In genomic region chr16:49431040-49431439, GRCh38 we compare ENCODE assay signal across 22 cellular contexts. TPM values are rescaled to one million over a fixed set of nuclear protein-coding genes. Genes with fewer than 3 reads are reported as not detected.
"Had no signal": no experiment of that assay in that cellular context is flagged by ENCODE, and none has a peak within 500 bp of the region (broad histone marks: within the 10 kb centered on the region; RNA-seq: fewer than 3 reads in every experiment).

No MANE protein-coding gene starts in this region.

- H3K9me3 ChIP-seq: SK-N-SH had no signal

- H3K9ac ChIP-seq: SK-N-SH had no signal

- DNase-seq: KBM-7, MV-4-11, NCI-H1048, NCI-H1105, NCI-H1417, NCI-H1436 treated with DMSO at 0.1 percent for 48 hours, NCI-H1694, NCI-H187 treated with DMSO at 0.1 percent for 48 hours, NCI-H2029 treated with DMSO at 0.1 percent for 48 hours, NCI-H2171 treated with DMSO at 0.1 percent for 48 hours, NCI-H2227 treated with DMSO at 0.1 percent for 48 hours, NCI-H524, NCI-H526 treated with DMSO at 0.1 percent for 48 hours, NCI-H748 treated with DMSO at 0.1 percent for 48 hours, Right ventricle myocardium superior, RPMI8226, SIG-M5, SK-N-SH had no signal

- H3K4me2 ChIP-seq: SK-N-SH had no signal

RNA-seq across cellular contexts. Expression of gene C16orf78, which starts 57.4 kb away (rescaled TPM):
- total RNA-seq: LHCN-M2, MCF 10A, NCI-H460, Right ventricle myocardium superior, SK-MEL-5 had no signal
- polyA plus RNA-seq: SK-N-SH had no signal
